In genomic region chr12:39807043-39807442, GRCh38 we compare ENCODE assay signal across 9 cellular contexts.
A peak's percentile ranks its signal among the peaks of the same experiment; 100 is the strongest.
DNase-seq lines count a peak whose midpoint lies in the region; ATAC-seq and TF ChIP-seq lines count a peak whose summit lies in the region.
"Had no signal": no experiment of that assay in that cellular context is flagged by ENCODE, and none has a peak within 500 bp of the region (broad histone marks: within the 10 kb centered on the region; RNA-seq: fewer than 3 reads in every experiment).

No MANE protein-coding gene starts in this region.

- ATAC-seq in HG03521 (IDR thresholded peaks at IDR 0.05; ENCODE audit: unreplicated experiment), result no peak

- H3K4me1 ChIP-seq in HAP-1 (no peaks in the 10 kb centered on the region), neuronal stem cell (ENCODE audit: control insufficient read depth in 2 of 2, insufficient read depth in 1 of 2, low read depth in 1 of 2, low read length in 2 of 2) (peaks cover 0 to 4% of the 10 kb centered on the region in 2 donors)

- H2AK5ac ChIP-seq in neuronal stem cell (ENCODE audit: low read depth, low read length), result no peak overlapping the region

- BruUV-seq in Calu3 (replicated peaks; lab: Mats Ljungman, UMichigan), result no TSS peak

- no peak overlapping the region for H3K4me2 ChIP-seq in neuronal stem cell (ENCODE audit: insufficient read depth, low read length, poor library complexity, severe bottlenecking)

- no peak overlapping the region for H2BK12ac ChIP-seq in neuronal stem cell (ENCODE audit: low read length)

- no peak overlapping the region for H3K18ac ChIP-seq in neuronal stem cell (ENCODE audit: low read length)

- no peak overlapping the region for H3K27ac Mint-ChIP-seq in Calu3 (ENCODE audit: unreplicated experiment)

- no peaks in the 10 kb centered on the region for H3K9me3 Mint-ChIP-seq in Calu3 (ENCODE audit: low read depth, unreplicated experiment)

- H3K4me1 Mint-ChIP-seq in Calu3 (ENCODE audit: low read depth, unreplicated experiment), result peaks cover 11% of the 10 kb centered on the region

- no peak overlapping the region for H4K91ac ChIP-seq in neuronal stem cell (ENCODE audit: low read depth, low read length, poor library complexity)

- H2BK120ac ChIP-seq in neuronal stem cell (ENCODE audit: low read depth, low read length), result no peak overlapping the region

- in situ Hi-C loops in HAP-1 (cut with MboI; ENCODE audit: low sequenced_read_pairs), result no loop called here

- DNase-seq in Calu3, result no peak
- peak; percentile 56 to 64 for DNase-seq in HAP-1 (ENCODE audit: low spot score in 2 of 2)
- DNase-seq in NOMO-1 treated with DMSO at 0.1 percent for 48 hours (lab: John Stamatoyannopoulos, UW; ENCODE audit: unreplicated experiment), result peak; percentile 87
- peak; percentile 9 for DNase-seq in foreskin melanocyte
- no peak for DNase-seq in neuronal stem cell (ENCODE audit: low spot score)
- DNase-seq in NK-92 (lab: John Stamatoyannopoulos, UW; ENCODE audit: unreplicated experiment), result no peak
- no peak for DNase-seq in NCI-H2107 treated with DMSO at 0.1 percent for 48 hours (lab: John Stamatoyannopoulos, UW; ENCODE audit: unreplicated experiment)
- DNase-seq: ovary had no signal

- H2AFZ ChIP-seq in neuronal stem cell (ENCODE audit: low read length), result no peak overlapping the region

- H3K14ac ChIP-seq in neuronal stem cell (ENCODE audit: low read length), result no peak overlapping the region

- H3K36me3 Mint-ChIP-seq in Calu3 (ENCODE audit: insufficient read depth, unreplicated experiment), result no peaks in the 10 kb centered on the region

- CTCF ChIA-PET in Calu3 (lab: Charles Lee), result no interaction called here

- intact Hi-C loops in Calu3 (cut with micrococcal nuclease; ENCODE audit: unreplicated experiment), result no loop called here

- peak; percentile 26 for TF ChIP-seq CTCF in Calu3 (IDR thresholded peaks at IDR 0.05; ENCODE audit: unreplicated experiment)

- H3K4me3 ChIP-seq in HAP-1, result no peak overlapping the region
- no peak overlapping the region for H3K4me3 ChIP-seq in neuronal stem cell (ENCODE audit: low read length in 2 of 2)
- H3K4me3 ChIP-seq: ovary had no signal

- H3K9ac ChIP-seq in neuronal stem cell (ENCODE audit: low read depth, low read length, poor library complexity), result no peak overlapping the region

- H4K8ac ChIP-seq in neuronal stem cell (ENCODE audit: low read depth, low read length), result no peak overlapping the region

- H3K79me1 ChIP-seq in neuronal stem cell (ENCODE audit: low read depth, low read length), result no peaks in the 10 kb centered on the region

- no peak overlapping the region for H2BK5ac ChIP-seq in neuronal stem cell (ENCODE audit: low read length)

- H3K9me3 ChIP-seq in HAP-1 (no peaks in the 10 kb centered on the region), neuronal stem cell (replicated peaks in 1 of 2; ENCODE audit: control insufficient read depth in 2 of 2, insufficient read depth in 1 of 2, low read depth in 1 of 2, low read length in 2 of 2) (peaks cover 0 to 5% of the 10 kb centered on the region in 2 donors)
- H3K9me3 ChIP-seq: ovary had no signal

- H3K27me3 ChIP-seq in HAP-1 (ENCODE audit: low read depth) (no peaks in the 10 kb centered on the region), neuronal stem cell (ENCODE audit: control insufficient read depth in 3 of 3, insufficient read depth in 3 of 3, low read depth in 1 of 3, low read length in 3 of 3) (no peaks in the 10 kb centered on the region)
- H3K27me3 ChIP-seq: ovary had no signal

- WGBS in neuronal stem cell (ENCODE audit: extremely low coverage in 2 of 2, insufficient read length in 2 of 2, insufficient replicate concordance in 1 of 2), 2 donors, result no CpG with 5 or more reads among the region's 5 CpGs

- H3K27ac ChIP-seq in neuronal stem cell (replicated peaks; ENCODE audit: low read length), result no peak overlapping the region
- H3K27ac ChIP-seq: ovary had no signal

- H3K27me3 Mint-ChIP-seq in Calu3 (ENCODE audit: unreplicated experiment), result no peaks in the 10 kb centered on the region

- no peak overlapping the region for H3K23ac ChIP-seq in neuronal stem cell (ENCODE audit: low read depth, low read length, poor library complexity)

- H2BK15ac ChIP-seq in neuronal stem cell (ENCODE audit: low read length), result no peak overlapping the region

- no peak overlapping the region for H3K4ac ChIP-seq in neuronal stem cell (ENCODE audit: low read length)

- H3K36me3 ChIP-seq in HAP-1 (replicated peaks) (no peaks in the 10 kb centered on the region), neuronal stem cell (replicated peaks in 1 of 2; ENCODE audit: control insufficient read depth in 2 of 2, insufficient read depth in 2 of 2, low read length in 2 of 2) (no peaks in the 10 kb centered on the region)
- H3K36me3 ChIP-seq: ovary had no signal

- H3K4me3 Mint-ChIP-seq in Calu3 (ENCODE audit: low read depth, unreplicated experiment), result no peak overlapping the region

Comparison
In these comparisons a context has a peak if more than half of its experiments do, and no peak if none do; other contexts are left out.
1. DNase-seq: peak in HAP-1 (2 of 2), NOMO-1 treated with DMSO at 0.1 percent for 48 hours (single experiment) and foreskin melanocyte (single experiment); none in Calu3 (single experiment), neuronal stem cell (single experiment), NK-92 (single experiment) and NCI-H2107 treated with DMSO at 0.1 percent for 48 hours (single experiment).